Comparison of ENCODE assay signal across 23 cellular contexts in genomic region chr2:15628899-15629855, GRCh38. TPM values are rescaled to one million over a fixed set of nuclear protein-coding genes. Genes with fewer than 3 reads are reported as not detected.
DNase-seq lines count a peak whose midpoint lies in the region; ATAC-seq, FAIRE-seq and TF ChIP-seq lines count a peak whose summit lies in the region.
"Had no signal": no experiment of that assay in that cellular context is flagged by ENCODE, and none has a peak within 500 bp of the region (broad histone marks: within the 10 kb centered on the region; RNA-seq: fewer than 3 reads in every experiment).

No MANE protein-coding gene starts in this region.

- peaks cover 2% of the 10 kb centered on the region for H3K4me1 Mint-ChIP-seq in activated T-cell treated with anti-CD3 and anti-CD28 coated beads, Interleukin-2, amount 50 U/mL, for 24 hours (ENCODE audit: low read depth)
- no peaks in the 10 kb centered on the region for H3K4me1 Mint-ChIP-seq in activated T-cell treated with anti-CD3 and anti-CD28 coated beads, Interleukin-2, amount 50 U/mL, for 4 hours (ENCODE audit: low read depth)
- peaks cover under 1% of the 10 kb centered on the region for H3K4me1 Mint-ChIP-seq in endothelial cell (ENCODE audit: unreplicated experiment)
- H3K4me1 Mint-ChIP-seq: GM23338 had no signal

- H3K4me1 ChIP-seq in small intestine (ENCODE audit: control insufficient read depth in 2 of 2, insufficient read depth in 1 of 2, low read depth in 1 of 2, low read length in 1 of 2): no peaks in the 10 kb centered on the region

- no peaks in the 10 kb centered on the region for H3K27me3 Mint-ChIP-seq in activated T-cell treated with anti-CD3 and anti-CD28 coated beads, Interleukin-2, amount 50 U/mL, for 24 hours
- no peaks in the 10 kb centered on the region for H3K27me3 Mint-ChIP-seq in activated T-cell treated with anti-CD3 and anti-CD28 coated beads, Interleukin-2, amount 50 U/mL, for 4 hours (ENCODE audit: low read depth)
- H3K27me3 Mint-ChIP-seq in endothelial cell (ENCODE audit: unreplicated experiment): no peaks in the 10 kb centered on the region
- H3K27me3 Mint-ChIP-seq: CD4-positive, alpha-beta T cell had no signal

- FAIRE-seq in TTC549 (lab: Jason Lieb, UNC) (peak; percentile 46), frontal cortex (lab: Jason Lieb, UNC) (peak; percentile 34), small intestine (lab: Jason Lieb, UNC) (peak; percentile 19)
- FAIRE-seq: A549, D721Med, GM12892 had no signal

- H3K27me3 ChIP-seq in small intestine (ENCODE audit: control insufficient read depth in 2 of 2, insufficient read depth in 2 of 2, low read length in 2 of 2): no peaks in the 10 kb centered on the region

- H3K4me3 Mint-ChIP-seq in activated T-cell treated with anti-CD3 and anti-CD28 coated beads, Interleukin-2, amount 50 U/mL, for 24 hours: no peak overlapping the region
- no peak overlapping the region for H3K4me3 Mint-ChIP-seq in activated T-cell treated with anti-CD3 and anti-CD28 coated beads, Interleukin-2, amount 50 U/mL, for 4 hours
- H3K4me3 Mint-ChIP-seq in endothelial cell (ENCODE audit: unreplicated experiment): no peak overlapping the region
- H3K4me3 Mint-ChIP-seq: CD4-positive, alpha-beta T cell; GM23338; HFFc6 had no signal

- H3K27ac Mint-ChIP-seq in activated T-cell treated with anti-CD3 and anti-CD28 coated beads, Interleukin-2, amount 50 U/mL, for 24 hours: peak overlapping the region; percentile 18
- no peak overlapping the region for H3K27ac Mint-ChIP-seq in endothelial cell (ENCODE audit: unreplicated experiment)
- H3K27ac Mint-ChIP-seq: CD4-positive, alpha-beta T cell; GM23338; HFFc6 had no signal

- peaks cover 9 to 29% of the 10 kb centered on the region in 2 donors for H3K36me3 ChIP-seq in small intestine (ENCODE audit: control insufficient read depth in 2 of 2, insufficient read depth in 2 of 2, low read length in 2 of 2)

- WGBS in small intestine, 3 donors: 91 to 97% (median 96%) methylated on average over 5 of the region's 5 CpGs

- H3K36me3 Mint-ChIP-seq in activated T-cell treated with anti-CD3 and anti-CD28 coated beads, Interleukin-2, amount 50 U/mL, for 24 hours (ENCODE audit: low read depth): peaks cover 96% of the 10 kb centered on the region
- peaks cover 38% of the 10 kb centered on the region for H3K36me3 Mint-ChIP-seq in activated T-cell treated with anti-CD3 and anti-CD28 coated beads, Interleukin-2, amount 50 U/mL, for 4 hours (ENCODE audit: insufficient read depth)
- peaks cover 35% of the 10 kb centered on the region for H3K36me3 Mint-ChIP-seq in endothelial cell (ENCODE audit: low read depth, unreplicated experiment)

- no peaks in the 10 kb centered on the region for H3K9me3 ChIP-seq in small intestine (ENCODE audit: control insufficient read depth, low read depth)
- H3K9me3 ChIP-seq: A549, Caco-2 had no signal

- no peak overlapping the region for H3K4me3 ChIP-seq in small intestine (ENCODE audit: low read depth in 1 of 2, low read length in 2 of 2)
- H3K4me3 ChIP-seq: A549, GM23338 had no signal

- ATAC-seq in activated T-cell treated with anti-CD3 and anti-CD28 coated beads, Interleukin-2, amount 50 U/mL, for 4 hours: no peak
- ATAC-seq: A549, GM23338, HCT116 had no signal

- no peaks in the 10 kb centered on the region for H3K9me3 Mint-ChIP-seq in activated T-cell treated with anti-CD3 and anti-CD28 coated beads, Interleukin-2, amount 50 U/mL, for 24 hours
- H3K9me3 Mint-ChIP-seq in activated T-cell treated with anti-CD3 and anti-CD28 coated beads, Interleukin-2, amount 50 U/mL, for 4 hours: peaks cover 3% of the 10 kb centered on the region
- no peaks in the 10 kb centered on the region for H3K9me3 Mint-ChIP-seq in endothelial cell (ENCODE audit: unreplicated experiment)
- H3K9me3 Mint-ChIP-seq: CD4-positive, alpha-beta T cell; GM23338; HFFc6 had no signal

- DNase-seq in activated T-cell treated with anti-CD3 and anti-CD28 coated beads, Interleukin-2, amount 50 U/mL, for 24 hours: no peak
- no peak for DNase-seq in activated T-cell treated with anti-CD3 and anti-CD28 coated beads, Interleukin-2, amount 50 U/mL, for 4 hours
- DNase-seq in frontal cortex (ENCODE audit: low spot score in 2 of 2) (no peak), small intestine (no peak), ecto neural progenitor cell (ENCODE audit: low spot score) (no peak), endothelial cell (ENCODE audit: low spot score) (no peak)
- DNase-seq: AML-193; Caco-2; CD4-positive, alpha-beta T cell; DMS153; DMS79; GDM1; H7; HFFc6 had no signal

- no peak overlapping the region for H3K27ac ChIP-seq in small intestine (ENCODE audit: low read depth in 1 of 2, low read length in 1 of 2)
- H3K27ac ChIP-seq: 22Rv1, A549, C4-2B, HL-60 had no signal

- TF ChIP-seq CTCF in endothelial cell (IDR thresholded peaks at IDR 0.05; ENCODE audit: unreplicated experiment): no peak

RNA-seq across cellular contexts. Expression of gene DDX1, which starts 37.5 kb away (rescaled TPM):
- total RNA-seq in activated T-cell treated with anti-CD3 and anti-CD28 coated beads, Interleukin-2, amount 50 U/mL, for 4 hours: 100 to 1,000 TPM; 121 to 174 (median 128) TPM
- total RNA-seq in frontal cortex (114 TPM), endothelial cell (ENCODE audit: unreplicated experiment) (100 TPM)
- 10 to 100 TPM; 74.6 to 83.9 (median 74.8) TPM for polyA plus RNA-seq in small intestine
